Comparison of ENCODE assay signal across 36 cellular contexts in the genomic region with DNA sequence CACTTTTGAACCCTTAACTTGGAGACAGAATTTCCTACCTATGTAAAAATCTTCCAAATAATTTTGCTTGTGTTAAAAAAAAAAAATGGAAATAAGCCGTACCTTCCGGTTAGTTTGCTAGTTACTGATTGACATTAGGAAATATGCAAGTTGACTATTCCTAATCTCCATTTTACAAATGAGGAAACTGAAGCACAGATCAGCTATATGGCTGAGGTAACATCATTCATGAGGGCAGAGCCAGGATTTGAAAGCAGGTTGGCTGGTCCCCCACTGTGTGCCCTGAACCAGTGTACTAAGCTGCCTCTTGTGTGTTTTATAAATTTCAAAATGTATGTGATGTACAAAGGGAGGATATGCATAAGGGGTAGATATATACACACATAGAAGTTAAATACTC.
"Had no signal": no experiment of that assay in that cellular context is flagged by ENCODE, and none has a peak within 500 bp of the region (broad histone marks: within the 10 kb centered on the region; RNA-seq: fewer than 3 reads in every experiment).

No MANE protein-coding gene starts in this region.

- DNase-seq: activated CD4-positive, alpha-beta memory T cell treated with anti-CD3 and anti-CD28 coated beads for 36 hours; activated CD4-positive, alpha-beta T cell treated with anti-CD3 and anti-CD28 coated beads for 36 hours; activated CD4-positive, alpha-beta T cell treated with anti-CD3 and anti-CD28 coated beads, Interleukin-2, amount 10 ng/mL, durations not matched to agents 24 days and 14 days; activated CD4-positive, CD25-positive, alpha-beta regulatory T cell; activated CD4-positive, CD25-positive, alpha-beta regulatory T cell treated with anti-CD3 and anti-CD28 coated beads, Interleukin-2, amount 50 U/mL, for 72 hours; activated CD8-positive, alpha-beta memory T cell treated with anti-CD3 and anti-CD28 coated beads, Interleukin-2, amount 10 ng/mL, durations not matched to agents 7 days and 5 days; activated CD8-positive, alpha-beta memory T cell treated with anti-CD3 and anti-CD28 coated beads, Interleukin-2, amount 50 U/mL, for 4 hours; activated CD8-positive, alpha-beta T cell treated with anti-CD3 and anti-CD28 coated beads, Interleukin-2, amount 10 ng/mL, durations not matched to agents 7 days and 5 days; activated effector memory CD4-positive, alpha-beta T cell treated with anti-CD3 and anti-CD28 coated beads, Interleukin-2, amount 50 U/mL, for 16 hours; activated naive CD4-positive, alpha-beta T cell treated with anti-CD3 and anti-CD28 coated beads for 36 hours; activated naive CD8-positive, alpha-beta T cell treated with anti-CD3 and anti-CD28 coated beads for 36 hours; activated naive CD8-positive, alpha-beta T cell treated with anti-CD3 and anti-CD28 coated beads, Interleukin-2, amount 50 U/mL, for 24 hours; activated T-cell treated with anti-CD3 and anti-CD28 coated beads, Interleukin-2, amount 50 U/mL, for 1 hour; activated T-cell treated with anti-CD3 and anti-CD28 coated beads, Interleukin-2, amount 50 U/mL, for 48 hours; adrenal gland; amygdala; aorta; cortex of kidney; effector CD8-positive, alpha-beta T cell; foreskin fibroblast; T-helper 1 cell; T-helper 17 cell; T1000 had no signal

- ATAC-seq: activated CD4-positive, alpha-beta T cell treated with anti-CD3 and anti-CD28 coated beads for 36 hours; activated CD8-positive, alpha-beta memory T cell treated with anti-CD3 and anti-CD28 coated beads, Interleukin-2, amount 10 ng/mL, durations not matched to agents 7 days and 5 days; activated CD8-positive, alpha-beta T cell treated with anti-CD3 and anti-CD28 coated beads, Interleukin-2, amount 10 ng/mL, durations not matched to agents 7 days and 5 days; activated naive CD8-positive, alpha-beta T cell treated with anti-CD3 and anti-CD28 coated beads, Interleukin-2, amount 50 U/mL, for 24 hours; esophagus mucosa; T-helper 17 cell had no signal

- H3K36me3 ChIP-seq: adrenal gland, breast epithelium, cardiac muscle cell had no signal

- H3K4me3 ChIP-seq: adrenal gland, breast epithelium, cardiac muscle cell had no signal

- H3K4me3 Mint-ChIP-seq: activated CD4-positive, alpha-beta memory T cell treated with anti-CD3 and anti-CD28 coated beads for 36 hours; activated CD4-positive, alpha-beta T cell treated with anti-CD3 and anti-CD28 coated beads for 36 hours; activated CD4-positive, alpha-beta T cell treated with anti-CD3 and anti-CD28 coated beads, Interleukin-2, amount 10 ng/mL, durations not matched to agents 24 days and 14 days; activated CD8-positive, alpha-beta memory T cell treated with anti-CD3 and anti-CD28 coated beads, Interleukin-2, amount 10 ng/mL, durations not matched to agents 7 days and 5 days; activated CD8-positive, alpha-beta T cell treated with anti-CD3 and anti-CD28 coated beads, Interleukin-2, amount 10 ng/mL, durations not matched to agents 7 days and 5 days; activated naive CD4-positive, alpha-beta T cell treated with anti-CD3 and anti-CD28 coated beads for 36 hours; activated naive CD4-positive, alpha-beta T cell treated with anti-CD3 and anti-CD28 coated beads, Interleukin-2, amount 50 U/mL, for 24 hours; activated naive CD8-positive, alpha-beta T cell treated with anti-CD3 and anti-CD28 coated beads for 36 hours; activated naive CD8-positive, alpha-beta T cell treated with anti-CD3 and anti-CD28 coated beads, Interleukin-2, amount 50 U/mL, for 24 hours; activated T-helper 1 cell treated with anti-CD3 and anti-CD28 coated beads, Interleukin-12 subunit alpha, Interleukin-12 subunit beta, Interleukin-2, Interleukin-4 antibody, amounts not matched to agents 30 ng/mL and 10 ng/mL and 1 ng/mL, durations not matched to agents 14 hours and 24 hours and 36 hours; brain; central memory CD8-positive, alpha-beta T cell; T-helper 17 cell; T-helper 2 cell treated with Interferon-gamma antibody and Interleukin-4, amounts not matched to agents 5 μg/mL and 100 μg/mL, for 36 hours had no signal

- H3K9me3 ChIP-seq: adrenal gland, breast epithelium had no signal

- H3K9me3 Mint-ChIP-seq: activated CD4-positive, alpha-beta memory T cell treated with anti-CD3 and anti-CD28 coated beads for 36 hours; activated CD4-positive, alpha-beta T cell treated with anti-CD3 and anti-CD28 coated beads, Interleukin-2, amount 10 ng/mL, durations not matched to agents 24 days and 14 days; activated naive CD4-positive, alpha-beta T cell treated with anti-CD3 and anti-CD28 coated beads for 36 hours; activated naive CD4-positive, alpha-beta T cell treated with anti-CD3 and anti-CD28 coated beads, Interleukin-2, amount 50 U/mL, for 24 hours; activated naive CD8-positive, alpha-beta T cell treated with anti-CD3 and anti-CD28 coated beads for 36 hours; activated naive CD8-positive, alpha-beta T cell treated with anti-CD3 and anti-CD28 coated beads, Interleukin-2, amount 50 U/mL, for 24 hours; activated T-helper 1 cell treated with anti-CD3 and anti-CD28 coated beads, Interleukin-12 subunit alpha, Interleukin-12 subunit beta, Interleukin-2, Interleukin-4 antibody, amounts not matched to agents 30 ng/mL and 10 ng/mL and 1 ng/mL, durations not matched to agents 14 hours and 24 hours and 36 hours; activated T-helper 2 cell treated with anti-CD3 and anti-CD28 coated beads, Interferon-gamma antibody, Interleukin-2, Interleukin-4, amounts not matched to agents 10 μg/mL and 5 μg/mL and 100 μg/mL, durations not matched to agents 14 hours and 24 hours and 36 hours; central memory CD8-positive, alpha-beta T cell; T-helper 2 cell treated with Interferon-gamma antibody and Interleukin-4, amounts not matched to agents 5 μg/mL and 100 μg/mL, for 36 hours had no signal

- H3K27me3 ChIP-seq: adrenal gland, breast epithelium, cardiac muscle cell had no signal

- H3K4me1 ChIP-seq: adrenal gland, breast epithelium had no signal

- H3K27ac ChIP-seq: adrenal gland, breast epithelium, cardiac muscle cell, epithelial cell of prostate had no signal

- FAIRE-seq: endometrium, endothelial cell of umbilical vein, frontal cortex had no signal

- H3K27me3 Mint-ChIP-seq: activated CD8-positive, alpha-beta memory T cell treated with anti-CD3 and anti-CD28 coated beads, Interleukin-2, amount 10 ng/mL, durations not matched to agents 7 days and 5 days; activated naive CD8-positive, alpha-beta T cell treated with anti-CD3 and anti-CD28 coated beads for 36 hours; brain had no signal

- H3K36me3 Mint-ChIP-seq: activated CD4-positive, alpha-beta memory T cell treated with anti-CD3 and anti-CD28 coated beads for 36 hours; activated CD8-positive, alpha-beta memory T cell treated with anti-CD3 and anti-CD28 coated beads, Interleukin-2, amount 10 ng/mL, durations not matched to agents 7 days and 5 days; activated naive CD4-positive, alpha-beta T cell treated with anti-CD3 and anti-CD28 coated beads, Interleukin-2, amount 50 U/mL, for 24 hours; activated naive CD8-positive, alpha-beta T cell treated with anti-CD3 and anti-CD28 coated beads for 36 hours; brain had no signal

- H3K27ac Mint-ChIP-seq: activated CD4-positive, alpha-beta memory T cell treated with anti-CD3 and anti-CD28 coated beads for 36 hours; activated CD4-positive, alpha-beta T cell treated with anti-CD3 and anti-CD28 coated beads for 36 hours; activated CD4-positive, alpha-beta T cell treated with anti-CD3 and anti-CD28 coated beads, Interleukin-2, amount 10 ng/mL, durations not matched to agents 24 days and 14 days; activated CD8-positive, alpha-beta memory T cell treated with anti-CD3 and anti-CD28 coated beads, Interleukin-2, amount 10 ng/mL, durations not matched to agents 7 days and 5 days; activated CD8-positive, alpha-beta T cell treated with anti-CD3 and anti-CD28 coated beads, Interleukin-2, amount 10 ng/mL, durations not matched to agents 7 days and 5 days; activated naive CD4-positive, alpha-beta T cell treated with anti-CD3 and anti-CD28 coated beads for 36 hours; activated naive CD4-positive, alpha-beta T cell treated with anti-CD3 and anti-CD28 coated beads, Interleukin-2, amount 50 U/mL, for 24 hours; activated naive CD8-positive, alpha-beta T cell treated with anti-CD3 and anti-CD28 coated beads for 36 hours; activated naive CD8-positive, alpha-beta T cell treated with anti-CD3 and anti-CD28 coated beads, Interleukin-2, amount 50 U/mL, for 24 hours; activated T-helper 1 cell treated with anti-CD3 and anti-CD28 coated beads, Interleukin-12 subunit alpha, Interleukin-12 subunit beta, Interleukin-2, Interleukin-4 antibody, amounts not matched to agents 30 ng/mL and 10 ng/mL and 1 ng/mL, durations not matched to agents 14 hours and 24 hours and 36 hours; activated T-helper 2 cell treated with anti-CD3 and anti-CD28 coated beads, Interferon-gamma antibody, Interleukin-2, Interleukin-4, amounts not matched to agents 10 μg/mL and 5 μg/mL and 100 μg/mL, durations not matched to agents 14 hours and 24 hours and 36 hours; T-helper 17 cell; T-helper 2 cell treated with Interferon-gamma antibody and Interleukin-4, amounts not matched to agents 5 μg/mL and 100 μg/mL, for 36 hours had no signal

- H3K4me1 Mint-ChIP-seq: activated CD4-positive, alpha-beta T cell treated with anti-CD3 and anti-CD28 coated beads for 36 hours; activated CD4-positive, alpha-beta T cell treated with anti-CD3 and anti-CD28 coated beads, Interleukin-2, amount 10 ng/mL, durations not matched to agents 24 days and 14 days; activated naive CD4-positive, alpha-beta T cell treated with anti-CD3 and anti-CD28 coated beads, Interleukin-2, amount 50 U/mL, for 24 hours; activated naive CD8-positive, alpha-beta T cell treated with anti-CD3 and anti-CD28 coated beads for 36 hours; activated naive CD8-positive, alpha-beta T cell treated with anti-CD3 and anti-CD28 coated beads, Interleukin-2, amount 50 U/mL, for 24 hours; brain; central memory CD8-positive, alpha-beta T cell; T-helper 17 cell had no signal
